In the genomic region with DNA sequence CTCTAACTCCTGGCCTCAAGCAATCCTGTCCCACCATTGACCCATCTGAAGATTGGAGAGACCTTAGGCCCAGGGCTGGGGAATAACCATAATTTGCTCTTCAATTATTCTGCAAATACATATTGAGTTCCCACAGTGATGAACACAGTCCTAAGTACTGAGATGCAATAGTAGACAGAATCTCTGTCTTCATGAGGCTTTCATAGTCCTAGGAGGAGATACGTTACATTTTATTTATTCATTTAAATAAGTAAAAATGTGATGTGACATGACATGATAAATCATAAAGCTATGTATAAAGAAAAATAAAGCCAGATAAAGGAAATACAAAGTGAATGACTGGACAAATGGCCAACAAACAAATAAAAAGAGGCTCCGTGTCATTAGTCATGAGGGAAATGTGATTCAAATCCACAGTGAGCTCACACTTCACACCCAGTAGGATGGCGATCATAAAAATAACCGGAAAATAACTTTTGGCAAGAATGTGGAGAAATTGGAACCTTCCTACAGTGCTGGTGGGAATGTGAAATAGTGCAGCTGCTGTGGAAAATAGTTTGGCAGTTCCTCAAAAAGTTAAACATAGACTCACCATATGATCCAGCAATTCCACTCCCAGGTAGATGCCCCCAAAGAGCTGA, we compare ENCODE assay signal across 18 cellular contexts. TPM values are rescaled to one million over a fixed set of nuclear protein-coding genes. Genes with fewer than 3 reads are reported as not detected.
DNase-seq lines count a peak whose midpoint lies in the region; ATAC-seq and TF ChIP-seq lines count a peak whose summit lies in the region.
"Had no signal": no experiment of that assay in that cellular context is flagged by ENCODE, and none has a peak within 500 bp of the region (broad histone marks: within the 10 kb centered on the region; RNA-seq: fewer than 3 reads in every experiment).

No MANE protein-coding gene starts in this region.

- intact Hi-C loops in left lung (cut with DNase I), result no loop called here

- no peaks in the 10 kb centered on the region for H3K4me1 ChIP-seq in left lung
- H3K4me1 ChIP-seq: BE2C, foreskin keratinocyte had no signal

- H3K9me3 ChIP-seq in AG04450 (ENCODE audit: control insufficient read depth, insufficient read depth, low read length), result peaks cover 4% of the 10 kb centered on the region; the same call in 1 of the 2 replicates
- H3K9me3 ChIP-seq in left lung, result no peaks in the 10 kb centered on the region
- H3K9me3 ChIP-seq: BE2C had no signal

- in situ Hi-C loops in brain microvascular endothelial cell (cut with HindIII; ENCODE audit: low pct_ligation_motif_present, low sequenced_read_pairs), result no loop called here

- H3K27ac Mint-ChIP-seq in activated naive CD4-positive, alpha-beta T cell treated with anti-CD3 and anti-CD28 coated beads, Interleukin-2, amount 10 ng/mL, durations not matched to agents 7 days and 5 days, result no peak overlapping the region
- H3K27ac Mint-ChIP-seq: activated CD4-positive, alpha-beta T cell treated with anti-CD3 and anti-CD28 coated beads for 36 hours; mesothelial cell of epicardium; T-helper 2 cell treated with Interferon-gamma antibody and Interleukin-4, amounts not matched to agents 5 μg/mL and 100 μg/mL, for 36 hours had no signal

- H3K27me3 Mint-ChIP-seq in activated naive CD4-positive, alpha-beta T cell treated with anti-CD3 and anti-CD28 coated beads, Interleukin-2, amount 10 ng/mL, durations not matched to agents 7 days and 5 days, result peaks cover 16% of the 10 kb centered on the region

- CTCF ChIA-PET in AG04450 (lab: Charles Lee), result interaction anchor here (0.6 kb wide), 1 partner anchor 302 kb away, joined by 7 read pairs; no protein-coding TSS in a partner anchor
- CTCF ChIA-PET in activated naive CD4-positive, alpha-beta T cell treated with anti-CD3 and anti-CD28 coated beads, Interleukin-2, amount 10 ng/mL, durations not matched to agents 7 days and 5 days (lab: Charles Lee), result interaction anchor here (0.7 kb wide), 1 partner anchor 103 kb away, joined by 4 read pairs; no protein-coding TSS in a partner anchor

- TF ChIP-seq CTCF in AG04450 (IDR thresholded peaks at IDR 0.05; ENCODE audit: low read depth, low read length) (no peak), brain microvascular endothelial cell (IDR thresholded peaks at IDR 0.05; ENCODE audit: low read depth, low read length, missing control alignments) (no peak), left lung (IDR thresholded peaks at IDR 0.05) (no peak)

- H3K36me3 ChIP-seq in brain microvascular endothelial cell (replicated peaks), result no peaks in the 10 kb centered on the region
- no peaks in the 10 kb centered on the region for H3K36me3 ChIP-seq in left lung
- H3K36me3 ChIP-seq: BE2C had no signal

- H3K4me1 Mint-ChIP-seq in activated naive CD4-positive, alpha-beta T cell treated with anti-CD3 and anti-CD28 coated beads, Interleukin-2, amount 10 ng/mL, durations not matched to agents 7 days and 5 days, result peaks cover 9% of the 10 kb centered on the region
- H3K4me1 Mint-ChIP-seq: activated CD4-positive, alpha-beta T cell treated with anti-CD3 and anti-CD28 coated beads for 36 hours had no signal

- no peaks in the 10 kb centered on the region for H3K9me3 Mint-ChIP-seq in activated naive CD4-positive, alpha-beta T cell treated with anti-CD3 and anti-CD28 coated beads, Interleukin-2, amount 10 ng/mL, durations not matched to agents 7 days and 5 days
- H3K9me3 Mint-ChIP-seq: T-helper 2 cell treated with Interferon-gamma antibody and Interleukin-4, amounts not matched to agents 5 μg/mL and 100 μg/mL, for 36 hours had no signal

- no peaks in the 10 kb centered on the region for H3K36me3 Mint-ChIP-seq in activated naive CD4-positive, alpha-beta T cell treated with anti-CD3 and anti-CD28 coated beads, Interleukin-2, amount 10 ng/mL, durations not matched to agents 7 days and 5 days
- H3K36me3 Mint-ChIP-seq: mesothelial cell of epicardium had no signal

- H3K27me3 ChIP-seq in AG04450 (ENCODE audit: control insufficient read depth, insufficient read depth, low read length), result no peaks in the 10 kb centered on the region
- no peaks in the 10 kb centered on the region for H3K27me3 ChIP-seq in brain microvascular endothelial cell (replicated peaks)
- no peaks in the 10 kb centered on the region for H3K27me3 ChIP-seq in left lung

- H3K27ac ChIP-seq in AG04450 (ENCODE audit: low read depth, low read length) (no peak overlapping the region), brain microvascular endothelial cell (peak overlapping the region; percentile 11), left lung (no peak overlapping the region)
- H3K27ac ChIP-seq: coronary artery, foreskin keratinocyte, RWPE1 had no signal

- peak; percentile 58 for DNase-seq in AG04450 (ENCODE audit: low read depth, low spot score)
- peak; percentile 66 for DNase-seq in HT1080 (ENCODE audit: low read depth)
- DNase-seq in brain microvascular endothelial cell, result peak; percentile 46
- no peak for DNase-seq in left lung
- no peak for DNase-seq in activated naive CD4-positive, alpha-beta T cell treated with anti-CD3 and anti-CD28 coated beads, Interleukin-2, amount 10 ng/mL, durations not matched to agents 7 days and 5 days
- no peak for DNase-seq in stimulated activated naive CD4-positive, alpha-beta T cell treated with Interleukin-2 at 50 U/mL for 16 hours (lab: John Stamatoyannopoulos, UW)
- DNase-seq: activated CD4-positive, alpha-beta T cell treated with anti-CD3 and anti-CD28 coated beads for 36 hours; activated T-cell treated with anti-CD3 and anti-CD28 coated beads for 4 hours; BE2C; DMS79; foreskin keratinocyte; NCI-H187 had no signal

- H3K4me3 ChIP-seq in AG04450 (ENCODE audit: low read depth, low read length) (no peak overlapping the region), brain microvascular endothelial cell (ENCODE audit: low read depth, low read length) (no peak overlapping the region), left lung (no peak overlapping the region)
- H3K4me3 ChIP-seq: coronary artery had no signal

- ATAC-seq in left lung (peak; percentile 5), HG02981 (IDR thresholded peaks at IDR 0.05; ENCODE audit: unreplicated experiment) (no peak), GM21717 (IDR thresholded peaks at IDR 0.05; ENCODE audit: unreplicated experiment) (no peak)
- ATAC-seq: activated CD4-positive, alpha-beta T cell treated with anti-CD3 and anti-CD28 coated beads for 36 hours; foreskin keratinocyte had no signal

- POLR2A ChIA-PET in AG04450 (lab: Yijun Ruan, JAX), result interaction anchor here (0.5 to 1.2 kb wide), 5 partner anchors 13 to 331 kb away, joined by 3 to 4 read pairs (median 3); no protein-coding TSS in a partner anchor

- no peak overlapping the region for H3K4me3 Mint-ChIP-seq in activated naive CD4-positive, alpha-beta T cell treated with anti-CD3 and anti-CD28 coated beads, Interleukin-2, amount 10 ng/mL, durations not matched to agents 7 days and 5 days
- H3K4me3 Mint-ChIP-seq: activated CD4-positive, alpha-beta T cell treated with anti-CD3 and anti-CD28 coated beads for 36 hours; mesothelial cell of epicardium; T-helper 2 cell treated with Interferon-gamma antibody and Interleukin-4, amounts not matched to agents 5 μg/mL and 100 μg/mL, for 36 hours had no signal

RNA-seq across cellular contexts. Expression of a gene that starts 52.1 kb away (rescaled TPM):
- 38.3 and 41.2 TPM in 2 replicates for polyA plus RNA-seq in AG04450 (2011; rRNA removed)
- 74.2 and 76.4 TPM in 2 replicates for polyA minus RNA-seq in AG04450 (2011; rRNA and poly(A)+ RNA removed)
- total RNA-seq in HT1080 (2014; rRNA removed; shearing (Covaris generic)), result 8.5 and 9.5 TPM in 2 replicates
- polyA plus RNA-seq in HT1080 (2015; cell fraction: cytosol; rRNA removed), result 8.3 and 9.8 TPM in 2 replicates
- polyA plus RNA-seq in HT1080 (2015; cell fraction: nucleus; rRNA removed), result 8.7 and 9.0 TPM in 2 replicates
- total RNA-seq in left lung, result 10 to 100 TPM; 28.7 to 43.1 TPM
- total RNA-seq: activated CD4-positive, alpha-beta T cell treated with anti-CD3 and anti-CD28 coated beads for 36 hours had no signal

Comparison
In these comparisons a context has a peak if more than half of its experiments do, and no peak if none do; other contexts are left out.
1. DNase-seq: peak in AG04450 (single experiment), HT1080 (single experiment) and brain microvascular endothelial cell (single experiment); none in left lung (0 of 2), activated naive CD4-positive, alpha-beta T cell treated with anti-CD3 and anti-CD28 coated beads, Interleukin-2, amount 10 ng/mL, durations not matched to agents 7 days and 5 days (single experiment) and stimulated activated naive CD4-positive, alpha-beta T cell treated with Interleukin-2 at 50 U/mL for 16 hours (single experiment).